Comparison of ENCODE assay signal across 1 cellular context in genomic region chr10:77185696-77186095, GRCh38.
TF ChIP-seq lines count a peak whose summit lies in the region.

No MANE protein-coding gene starts in this region.

TF ChIP-seq in GM12878, 131 proteins besides CTCF, POLR2A, EP300 and RAD21 (continued from another document):
- no peak for TF ChIP-seq E2F8 (IDR thresholded peaks at IDR 0.05; ENCODE audit: low read depth, partially characterized antibody)
- TF ChIP-seq IKZF1 (conservative IDR thresholded peaks at IDR 0.05): no peak
- TF ChIP-seq NRF1 (conservative IDR thresholded peaks at IDR 0.05; ENCODE audit: low read depth, low read length): no peak
- TF ChIP-seq, protein P1, sequence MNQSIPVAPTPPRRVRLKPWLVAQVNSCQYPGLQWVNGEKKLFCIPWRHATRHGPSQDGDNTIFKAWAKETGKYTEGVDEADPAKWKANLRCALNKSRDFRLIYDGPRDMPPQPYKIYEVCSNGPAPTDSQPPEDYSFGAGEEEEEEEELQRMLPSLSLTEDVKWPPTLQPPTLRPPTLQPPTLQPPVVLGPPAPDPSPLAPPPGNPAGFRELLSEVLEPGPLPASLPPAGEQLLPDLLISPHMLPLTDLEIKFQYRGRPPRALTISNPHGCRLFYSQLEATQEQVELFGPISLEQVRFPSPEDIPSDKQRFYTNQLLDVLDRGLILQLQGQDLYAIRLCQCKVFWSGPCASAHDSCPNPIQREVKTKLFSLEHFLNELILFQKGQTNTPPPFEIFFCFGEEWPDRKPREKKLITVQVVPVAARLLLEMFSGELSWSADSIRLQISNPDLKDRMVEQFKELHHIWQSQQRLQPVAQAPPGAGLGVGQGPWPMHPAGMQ (IDR thresholded peaks at IDR 0.05; ENCODE audit: borderline replicate concordance): no peak
- no peak for TF ChIP-seq HDAC2 (IDR thresholded peaks at IDR 0.05)
- no peak for TF ChIP-seq ZZZ3 (IDR thresholded peaks at IDR 0.05; ENCODE audit: control insufficient read depth, insufficient read length, low read depth)
- TF ChIP-seq, protein P2, sequence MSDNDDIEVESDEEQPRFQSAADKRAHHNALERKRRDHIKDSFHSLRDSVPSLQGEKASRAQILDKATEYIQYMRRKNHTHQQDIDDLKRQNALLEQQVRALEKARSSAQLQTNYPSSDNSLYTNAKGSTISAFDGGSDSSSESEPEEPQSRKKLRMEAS (IDR thresholded peaks at IDR 0.05; ENCODE audit: low read depth, low read length): no peak
- TF ChIP-seq SMAD5 (IDR thresholded peaks at IDR 0.05; ENCODE audit: low read depth): no peak
- TF ChIP-seq, protein P3, sequence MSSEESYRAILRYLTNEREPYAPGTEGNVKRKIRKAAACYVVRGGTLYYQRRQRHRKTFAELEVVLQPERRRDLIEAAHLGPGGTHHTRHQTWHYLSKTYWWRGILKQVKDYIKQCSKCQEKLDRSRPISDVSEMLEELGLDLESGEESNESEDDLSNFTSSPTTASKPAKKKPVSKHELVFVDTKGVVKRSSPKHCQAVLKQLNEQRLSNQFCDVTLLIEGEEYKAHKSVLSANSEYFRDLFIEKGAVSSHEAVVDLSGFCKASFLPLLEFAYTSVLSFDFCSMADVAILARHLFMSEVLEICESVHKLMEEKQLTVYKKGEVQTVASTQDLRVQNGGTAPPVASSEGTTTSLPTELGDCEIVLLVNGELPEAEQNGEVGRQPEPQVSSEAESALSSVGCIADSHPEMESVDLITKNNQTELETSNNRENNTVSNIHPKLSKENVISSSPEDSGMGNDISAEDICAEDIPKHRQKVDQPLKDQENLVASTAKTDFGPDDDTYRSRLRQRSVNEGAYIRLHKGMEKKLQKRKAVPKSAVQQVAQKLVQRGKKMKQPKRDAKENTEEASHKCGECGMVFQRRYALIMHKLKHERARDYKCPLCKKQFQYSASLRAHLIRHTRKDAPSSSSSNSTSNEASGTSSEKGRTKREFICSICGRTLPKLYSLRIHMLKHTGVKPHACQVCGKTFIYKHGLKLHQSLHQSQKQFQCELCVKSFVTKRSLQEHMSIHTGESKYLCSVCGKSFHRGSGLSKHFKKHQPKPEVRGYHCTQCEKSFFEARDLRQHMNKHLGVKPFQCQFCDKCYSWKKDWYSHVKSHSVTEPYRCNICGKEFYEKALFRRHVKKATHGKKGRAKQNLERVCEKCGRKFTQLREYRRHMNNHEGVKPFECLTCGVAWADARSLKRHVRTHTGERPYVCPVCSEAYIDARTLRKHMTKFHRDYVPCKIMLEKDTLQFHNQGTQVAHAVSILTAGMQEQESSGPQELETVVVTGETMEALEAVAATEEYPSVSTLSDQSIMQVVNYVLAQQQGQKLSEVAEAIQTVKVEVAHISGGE (CRISPR knock-in tag; IDR thresholded peaks at IDR 0.05): no peak
- TF ChIP-seq, protein P4, sequence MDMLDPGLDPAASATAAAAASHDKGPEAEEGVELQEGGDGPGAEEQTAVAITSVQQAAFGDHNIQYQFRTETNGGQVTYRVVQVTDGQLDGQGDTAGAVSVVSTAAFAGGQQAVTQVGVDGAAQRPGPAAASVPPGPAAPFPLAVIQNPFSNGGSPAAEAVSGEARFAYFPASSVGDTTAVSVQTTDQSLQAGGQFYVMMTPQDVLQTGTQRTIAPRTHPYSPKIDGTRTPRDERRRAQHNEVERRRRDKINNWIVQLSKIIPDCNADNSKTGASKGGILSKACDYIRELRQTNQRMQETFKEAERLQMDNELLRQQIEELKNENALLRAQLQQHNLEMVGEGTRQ (IDR thresholded peaks at IDR 0.05; ENCODE audit: borderline replicate concordance, low read depth, low read length): no peak
- no peak for TF ChIP-seq EZH2 (IDR thresholded peaks at IDR 0.05; ENCODE audit: borderline replicate concordance, control insufficient read depth, low read depth, low read length)
